In the genomic region with DNA sequence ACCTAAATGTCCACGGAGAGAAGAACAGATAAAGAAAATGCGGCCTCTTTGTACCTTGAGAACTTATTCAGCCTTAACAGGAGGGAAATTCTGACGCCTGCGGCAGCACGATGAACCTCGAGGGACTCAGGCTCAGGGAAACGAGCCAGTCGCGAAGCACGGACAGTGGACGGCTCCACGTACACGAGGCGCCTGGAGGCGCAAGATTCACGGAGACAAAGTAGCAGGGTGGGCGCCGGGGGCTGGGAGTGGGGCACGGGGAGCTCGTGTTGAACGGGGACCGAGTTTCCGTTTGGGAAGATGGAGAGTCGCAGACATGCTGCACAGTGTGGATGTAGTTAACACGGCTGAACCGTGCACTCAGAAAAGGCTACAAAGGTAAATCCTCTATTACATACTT, we compare ENCODE assay signal across 23 cellular contexts. TPM values are rescaled to one million over a fixed set of nuclear protein-coding genes. Genes with fewer than 3 reads are reported as not detected.
DNase-seq lines count a peak whose midpoint lies in the region; ATAC-seq, FAIRE-seq and TF ChIP-seq lines count a peak whose summit lies in the region.
"Had no signal": no experiment of that assay in that cellular context is flagged by ENCODE, and none has a peak within 500 bp of the region (broad histone marks: within the 10 kb centered on the region; RNA-seq: fewer than 3 reads in every experiment).

No MANE protein-coding gene starts in this region.

- H3K4me3 ChIP-seq in left ventricle myocardium inferior: no peak overlapping the region
- H3K4me3 ChIP-seq in kidney (ENCODE audit: low read length in 2 of 2): no peak overlapping the region
- H3K4me3 ChIP-seq: GM12878, GM23338 had no signal

- peaks cover 13% of the 10 kb centered on the region for H3K36me3 Mint-ChIP-seq in WTC11
- H3K36me3 Mint-ChIP-seq: CD4-positive, CD25-positive, alpha-beta regulatory T cell; CD8-positive, alpha-beta memory T cell had no signal

- POLR2A ChIA-PET in WTC11 (lab: Charles Lee): no interaction called here

- H3K9me3 Mint-ChIP-seq in WTC11: no peaks in the 10 kb centered on the region
- H3K9me3 Mint-ChIP-seq: CD4-positive, CD25-positive, alpha-beta regulatory T cell; CD8-positive, alpha-beta memory T cell; GM23338 had no signal

- H3K36me3 ChIP-seq in left ventricle myocardium inferior: no peaks in the 10 kb centered on the region
- H3K36me3 ChIP-seq in kidney (ENCODE audit: control insufficient read depth in 1 of 2, insufficient read depth in 2 of 2, low read length in 2 of 2): no peaks in the 10 kb centered on the region
- H3K36me3 ChIP-seq: BE2C had no signal

- H3K9ac ChIP-seq in kidney (ENCODE audit: low read length in 2 of 2): no peak overlapping the region

- peak; percentile 62 for DNase-seq in Right ventricle myocardium inferior (ENCODE audit: missing footprints)
- DNase-seq in left ventricle myocardium inferior: no peak
- DNase-seq in WTC11 (ENCODE audit: low spot score): no peak
- DNase-seq in kidney: peak; percentile 61
- no peak for DNase-seq in RKO (ENCODE audit: low spot score)
- DNase-seq: ACHN; BE2C; C1 segment of cervical spinal cord; CD4-positive, CD25-positive, alpha-beta regulatory T cell; CD8-positive, alpha-beta memory T cell; COR-L47; DMS 273 treated with DMSO at 0.1 percent for 48 hours; DMS53; DND-41; EL; HCEC 1CT had no signal

- H3K4me1 Mint-ChIP-seq in WTC11: peaks cover 10% of the 10 kb centered on the region
- H3K4me1 Mint-ChIP-seq: CD4-positive, CD25-positive, alpha-beta regulatory T cell; CD8-positive, alpha-beta memory T cell had no signal

- ATAC-seq in Right ventricle myocardium inferior (no peak), WTC11 (no peak), GM21619 (IDR thresholded peaks at IDR 0.05; ENCODE audit: unreplicated experiment) (no peak)
- ATAC-seq: GM12878, GM23338 had no signal

- no peak overlapping the region for H3K4me3 Mint-ChIP-seq in WTC11
- H3K4me3 Mint-ChIP-seq: CD4-positive, CD25-positive, alpha-beta regulatory T cell; CD8-positive, alpha-beta memory T cell; GM23338 had no signal

- TF ChIP-seq CTCF in left ventricle myocardium inferior (IDR thresholded peaks at IDR 0.05; ENCODE audit: borderline replicate concordance): no peak
- TF ChIP-seq CTCF in WTC11 (IDR thresholded peaks at IDR 0.05): no peak
- no peak for TF ChIP-seq CTCF in kidney (IDR thresholded peaks at IDR 0.05; ENCODE audit: borderline replicate concordance, extremely low read depth, insufficient read depth)

- no peaks in the 10 kb centered on the region for H3K9me3 ChIP-seq in left ventricle myocardium inferior (replicated peaks)
- no peaks in the 10 kb centered on the region for H3K9me3 ChIP-seq in kidney (ENCODE audit: control insufficient read depth in 1 of 2, low read length in 2 of 2)
- H3K9me3 ChIP-seq: BE2C had no signal

- H3K27me3 ChIP-seq in left ventricle myocardium inferior (ENCODE audit: low read depth): peaks cover 80% of the 10 kb centered on the region

- intact Hi-C loops in Right ventricle myocardium inferior (cut with DNase I) (no loop called here), left ventricle myocardium inferior (cut with micrococcal nuclease) (no loop called here), kidney (cut with DNase I) (no loop called here)

- H3K27ac ChIP-seq in left ventricle myocardium inferior (replicated peaks): no peak overlapping the region
- H3K27ac ChIP-seq in kidney (ENCODE audit: low read depth in 2 of 2, low read length in 2 of 2): no peak overlapping the region

- peak overlapping the region; percentile 60; the same call in 1 of the 2 replicates for H3K27ac Mint-ChIP-seq in WTC11
- H3K27ac Mint-ChIP-seq: CD4-positive, CD25-positive, alpha-beta regulatory T cell; CD8-positive, alpha-beta memory T cell; GM23338 had no signal

- no peaks in the 10 kb centered on the region for H3K27me3 Mint-ChIP-seq in WTC11 (ENCODE audit: low read depth)

- CTCF ChIA-PET in WTC11 (lab: Charles Lee): interaction anchor here (0.7 to 1.0 kb wide), 2 partner anchors 113 to 305 kb away, joined by 3 read pairs; no protein-coding TSS in a partner anchor

- no peak for FAIRE-seq in kidney (lab: Jason Lieb, UNC)
- FAIRE-seq: GM12878, H54 had no signal

- H3K4me1 ChIP-seq in left ventricle myocardium inferior: no peaks in the 10 kb centered on the region
- no peaks in the 10 kb centered on the region for H3K4me1 ChIP-seq in kidney (ENCODE audit: control insufficient read depth in 1 of 2, insufficient read depth in 1 of 2, low read depth in 1 of 2, low read length in 2 of 2)
- H3K4me1 ChIP-seq: BE2C had no signal

TF ChIP-seq in WTC11, 78 proteins besides CTCF, POLR2A, EP300 and RAD21:
- no peak for TF ChIP-seq NR3C1 (CRISPR knock-in tag; conservative IDR thresholded peaks at IDR 0.05; ENCODE audit: low read depth)

RNA-seq across cellular contexts. Expression of gene UTF1, which starts 13.2 kb away (rescaled TPM):
- total RNA-seq in Right ventricle myocardium inferior (not detected), left ventricle myocardium inferior (not detected), WTC11 (2021) (140 to 196 TPM (median 143 TPM) in 3 replicates), kidney (not detected)
- polyA plus RNA-seq in kidney (ENCODE audit: insufficient read depth, low read depth, low replicate concordance): not detected
- total RNA-seq: A172; CD4-positive, CD25-positive, alpha-beta regulatory T cell; CD8-positive, alpha-beta memory T cell; G401; GM12878; HT-29 had no signal
- polyA plus RNA-seq: CD4-positive, CD25-positive, alpha-beta regulatory T cell; CD8-positive, alpha-beta memory T cell; GM12878 had no signal

RNA-seq across cellular contexts. Expression of gene VENTX, which starts 20.9 kb away (rescaled TPM):
- total RNA-seq in Right ventricle myocardium inferior: 0.54 TPM
- total RNA-seq in left ventricle myocardium inferior: 0.33 TPM
- 21.5 to 28.0 TPM (median 22.5 TPM) in 3 replicates for total RNA-seq in WTC11 (2021)
- 3.3 TPM for total RNA-seq in kidney
- polyA plus RNA-seq in kidney (ENCODE audit: insufficient read depth, low read depth, low replicate concordance): 0.39 TPM
- total RNA-seq: A172; CD4-positive, CD25-positive, alpha-beta regulatory T cell; CD8-positive, alpha-beta memory T cell; G401; GM12878; HT-29 had no signal
- polyA plus RNA-seq: CD4-positive, CD25-positive, alpha-beta regulatory T cell; CD8-positive, alpha-beta memory T cell had no signal

RNA-seq across cellular contexts. Expression of gene KNDC1, which starts 56.8 kb away (rescaled TPM):
- total RNA-seq in Right ventricle myocardium inferior: not detected
- 0.11 TPM for total RNA-seq in left ventricle myocardium inferior
- total RNA-seq in WTC11 (2021): 25.7 to 26.8 TPM (median 26.6 TPM) in 3 replicates
- 8.7 TPM for total RNA-seq in kidney
- 0.43 TPM for polyA plus RNA-seq in kidney (ENCODE audit: insufficient read depth, low read depth, low replicate concordance)
- total RNA-seq: CD8-positive, alpha-beta memory T cell had no signal
- polyA plus RNA-seq: CD4-positive, CD25-positive, alpha-beta regulatory T cell had no signal

RNA-seq across cellular contexts. Expression of gene ADAM8, which starts 59.9 kb away (rescaled TPM):
- 2.0 TPM for total RNA-seq in Right ventricle myocardium inferior
- total RNA-seq in left ventricle myocardium inferior: 1.4 TPM
- total RNA-seq in WTC11 (2021): 7.2 to 9.5 TPM (median 7.2 TPM) in 3 replicates
- 16.6 TPM for total RNA-seq in kidney
- 3.4 TPM for polyA plus RNA-seq in kidney (ENCODE audit: insufficient read depth, low read depth, low replicate concordance)

Comparison
In these comparisons a context has a peak if more than half of its experiments do, and no peak if none do; other contexts are left out.
1. DNase-seq: peak in Right ventricle myocardium inferior (single experiment) and kidney (single experiment); none in left ventricle myocardium inferior (single experiment), WTC11 (single experiment) and RKO (single experiment).
2. RNA of gene UTF1, which starts 13.2 kb away (total RNA-seq): 140 to 196 TPM in WTC11; not detected in kidney (single experiment), not detected in Right ventricle myocardium inferior (single experiment) and not detected in left ventricle myocardium inferior (single experiment); every median in the first group is over 100 times any median in the second.